Comparison of ENCODE assay signal across 16 cellular contexts in the genomic region with DNA sequence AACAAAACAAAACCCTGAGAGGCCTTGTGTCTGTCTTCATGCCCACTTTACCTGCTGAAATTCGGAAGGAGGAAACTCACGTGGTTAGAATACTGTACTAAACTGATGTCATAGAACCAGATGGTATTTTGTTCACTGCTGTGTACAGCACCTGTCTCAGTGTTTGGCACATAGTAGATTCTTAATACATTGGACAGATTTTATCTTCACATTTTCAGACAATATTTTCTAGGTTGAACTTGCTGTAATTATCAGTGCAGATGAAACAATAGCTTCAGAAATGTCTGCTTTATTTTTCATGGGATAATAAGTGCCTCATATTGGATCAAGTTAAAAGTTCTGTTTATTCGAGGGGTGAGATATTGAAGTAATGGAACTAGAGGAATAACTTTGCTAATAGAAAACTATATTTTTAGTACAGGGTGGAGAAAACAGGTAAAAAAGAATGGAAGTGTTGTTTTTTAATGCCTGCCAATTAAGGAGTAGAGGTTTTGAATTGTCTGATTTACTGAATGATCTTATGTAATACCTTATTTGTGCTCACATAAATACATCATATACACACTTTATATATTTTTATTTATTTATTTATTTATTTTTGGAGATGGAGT.
"Had no signal": no experiment of that assay in that cellular context is flagged by ENCODE, and none has a peak within 500 bp of the region (broad histone marks: within the 10 kb centered on the region; RNA-seq: fewer than 3 reads in every experiment).

No MANE protein-coding gene starts in this region.

- DNase-seq: activated CD4-positive, alpha-beta T cell treated with anti-CD3 and anti-CD28 coated beads, Interleukin-2, amount 50 U/mL, for 1 hour; activated CD4-positive, CD25-positive, alpha-beta regulatory T cell; activated CD8-positive, alpha-beta memory T cell treated with anti-CD3 and anti-CD28 coated beads, Interleukin-2, amount 50 U/mL, for 4 hours; activated naive CD8-positive, alpha-beta T cell treated with anti-CD3 and anti-CD28 coated beads for 36 hours; cortex of kidney; effector CD8-positive, alpha-beta T cell; gastrocnemius medialis; heart right ventricle; islet precursor cell; nephron progenitor cell; sigmoid colon; stimulated activated CD4-positive, alpha-beta T cell treated with anti-CD3 and anti-CD28 coated beads, Interleukin-2, amount 100 ng/mL, for 24 hours; stimulated activated naive CD4-positive, alpha-beta T cell; testis had no signal

- H3K9me3 Mint-ChIP-seq: activated naive CD8-positive, alpha-beta T cell treated with anti-CD3 and anti-CD28 coated beads for 36 hours had no signal

- H3K27ac Mint-ChIP-seq: activated naive CD8-positive, alpha-beta T cell treated with anti-CD3 and anti-CD28 coated beads for 36 hours had no signal

- H3K27ac ChIP-seq: ascending aorta, epithelial cell of prostate, heart right ventricle, sigmoid colon, testis had no signal

- H3K4me3 Mint-ChIP-seq: activated naive CD8-positive, alpha-beta T cell treated with anti-CD3 and anti-CD28 coated beads for 36 hours; nephron progenitor cell had no signal

- H3K4me1 Mint-ChIP-seq: activated naive CD8-positive, alpha-beta T cell treated with anti-CD3 and anti-CD28 coated beads for 36 hours; nephron progenitor cell had no signal

- ATAC-seq: gastrocnemius medialis, heart right ventricle had no signal

- H3K27me3 Mint-ChIP-seq: activated naive CD8-positive, alpha-beta T cell treated with anti-CD3 and anti-CD28 coated beads for 36 hours had no signal
